ENCODE assay signal across 3 cellular contexts in genomic region chr11:110185599-110185998, GRCh38.
TF ChIP-seq lines count a peak whose summit lies in the region.

No MANE protein-coding gene starts in this region.

TF ChIP-seq in SK-N-SH, 30 proteins besides CTCF, POLR2A, EP300 and RAD21:
- no peak for TF ChIP-seq NRF1 (IDR thresholded peaks at IDR 0.05; ENCODE audit: low read depth, low read length)
- no peak for TF ChIP-seq TCF12 (IDR thresholded peaks at IDR 0.05)
- no peak for TF ChIP-seq PBX3 (IDR thresholded peaks at IDR 0.05)
- no peak for TF ChIP-seq YY1 (IDR thresholded peaks at IDR 0.05; ENCODE audit: low read depth)
- no peak for TF ChIP-seq CHD2 (IDR thresholded peaks at IDR 0.05; ENCODE audit: low read length, partially characterized antibody)
- TF ChIP-seq IRF3 (IDR thresholded peaks at IDR 0.05; ENCODE audit: low read depth, low read length) = no peak
- no peak for TF ChIP-seq GABPA (IDR thresholded peaks at IDR 0.05; ENCODE audit: low read depth)
- TF ChIP-seq, protein P1, sequence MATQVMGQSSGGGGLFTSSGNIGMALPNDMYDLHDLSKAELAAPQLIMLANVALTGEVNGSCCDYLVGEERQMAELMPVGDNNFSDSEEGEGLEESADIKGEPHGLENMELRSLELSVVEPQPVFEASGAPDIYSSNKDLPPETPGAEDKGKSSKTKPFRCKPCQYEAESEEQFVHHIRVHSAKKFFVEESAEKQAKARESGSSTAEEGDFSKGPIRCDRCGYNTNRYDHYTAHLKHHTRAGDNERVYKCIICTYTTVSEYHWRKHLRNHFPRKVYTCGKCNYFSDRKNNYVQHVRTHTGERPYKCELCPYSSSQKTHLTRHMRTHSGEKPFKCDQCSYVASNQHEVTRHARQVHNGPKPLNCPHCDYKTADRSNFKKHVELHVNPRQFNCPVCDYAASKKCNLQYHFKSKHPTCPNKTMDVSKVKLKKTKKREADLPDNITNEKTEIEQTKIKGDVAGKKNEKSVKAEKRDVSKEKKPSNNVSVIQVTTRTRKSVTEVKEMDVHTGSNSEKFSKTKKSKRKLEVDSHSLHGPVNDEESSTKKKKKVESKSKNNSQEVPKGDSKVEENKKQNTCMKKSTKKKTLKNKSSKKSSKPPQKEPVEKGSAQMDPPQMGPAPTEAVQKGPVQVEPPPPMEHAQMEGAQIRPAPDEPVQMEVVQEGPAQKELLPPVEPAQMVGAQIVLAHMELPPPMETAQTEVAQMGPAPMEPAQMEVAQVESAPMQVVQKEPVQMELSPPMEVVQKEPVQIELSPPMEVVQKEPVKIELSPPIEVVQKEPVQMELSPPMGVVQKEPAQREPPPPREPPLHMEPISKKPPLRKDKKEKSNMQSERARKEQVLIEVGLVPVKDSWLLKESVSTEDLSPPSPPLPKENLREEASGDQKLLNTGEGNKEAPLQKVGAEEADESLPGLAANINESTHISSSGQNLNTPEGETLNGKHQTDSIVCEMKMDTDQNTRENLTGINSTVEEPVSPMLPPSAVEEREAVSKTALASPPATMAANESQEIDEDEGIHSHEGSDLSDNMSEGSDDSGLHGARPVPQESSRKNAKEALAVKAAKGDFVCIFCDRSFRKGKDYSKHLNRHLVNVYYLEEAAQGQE (IDR thresholded peaks at IDR 0.05; ENCODE audit: low read depth, low read length) = no peak
- no peak for TF ChIP-seq MXI1 (IDR thresholded peaks at IDR 0.05; ENCODE audit: low read depth, low read length)
TF ChIP-seq in SK-N-SH: peak in this region for 0.

TF ChIP-seq in SK-N-SH treated with all-trans-retinoic acid at 6 μM for 48 hours, 23 proteins besides CTCF, POLR2A, EP300 and RAD21:
- TF ChIP-seq ESRRG (CRISPR knock-in tag; IDR thresholded peaks at IDR 0.05) (no peak), ZNF565 (CRISPR knock-in tag; conservative IDR thresholded peaks at IDR 0.05; ENCODE audit: low read depth) (no peak), GLIS3 (CRISPR knock-in tag; IDR thresholded peaks at IDR 0.05) (no peak), ZNF8 (CRISPR knock-in tag; IDR thresholded peaks at IDR 0.05) (no peak), TOX (CRISPR knock-in tag; IDR thresholded peaks at IDR 0.05; ENCODE audit: borderline replicate concordance) (no peak), PPARA (CRISPR knock-in tag; IDR thresholded peaks at IDR 0.05; ENCODE audit: borderline replicate concordance) (no peak), ARNTL (CRISPR knock-in tag; IDR thresholded peaks at IDR 0.05; ENCODE audit: borderline replicate concordance, low read depth) (no peak), ZC3H10 (CRISPR knock-in tag; IDR thresholded peaks at IDR 0.05) (no peak)
- TF ChIP-seq, protein P2, sequence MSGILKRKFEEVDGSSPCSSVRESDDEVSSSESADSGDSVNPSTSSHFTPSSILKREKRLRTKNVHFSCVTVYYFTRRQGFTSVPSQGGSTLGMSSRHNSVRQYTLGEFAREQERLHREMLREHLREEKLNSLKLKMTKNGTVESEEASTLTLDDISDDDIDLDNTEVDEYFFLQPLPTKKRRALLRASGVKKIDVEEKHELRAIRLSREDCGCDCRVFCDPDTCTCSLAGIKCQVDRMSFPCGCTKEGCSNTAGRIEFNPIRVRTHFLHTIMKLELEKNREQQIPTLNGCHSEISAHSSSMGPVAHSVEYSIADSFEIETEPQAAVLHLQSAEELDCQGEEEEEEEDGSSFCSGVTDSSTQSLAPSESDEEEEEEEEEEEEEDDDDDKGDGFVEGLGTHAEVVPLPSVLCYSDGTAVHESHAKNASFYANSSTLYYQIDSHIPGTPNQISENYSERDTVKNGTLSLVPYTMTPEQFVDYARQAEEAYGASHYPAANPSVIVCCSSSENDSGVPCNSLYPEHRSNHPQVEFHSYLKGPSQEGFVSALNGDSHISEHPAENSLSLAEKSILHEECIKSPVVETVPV (CRISPR knock-in tag; IDR thresholded peaks at IDR 0.05) = no peak
TF ChIP-seq in SK-N-SH treated with all-trans-retinoic acid at 6 μM for 48 hours: peak in this region for 0.

TF ChIP-seq in K562, 482 proteins besides CTCF, POLR2A, EP300 and RAD21:
- TF ChIP-seq ZNF184 (CRISPR knock-in tag; IDR thresholded peaks at IDR 0.05) (no peak), ESRRB (CRISPR knock-in tag; IDR thresholded peaks at IDR 0.05; ENCODE audit: borderline replicate concordance) (no peak), RFX7 (CRISPR knock-in tag; IDR thresholded peaks at IDR 0.05) (no peak), KDM2B (CRISPR knock-in tag; IDR thresholded peaks at IDR 0.05) (no peak), MAFG (tag; conservative IDR thresholded peaks at IDR 0.05) (no peak), TFE3 (CRISPR knock-in tag; IDR thresholded peaks at IDR 0.05) (no peak), RFX1 (IDR thresholded peaks at IDR 0.05) (no peak), RBM17 (IDR thresholded peaks at IDR 0.05; ENCODE audit: borderline replicate concordance, low read depth, low read length) (no peak), SIX5 (IDR thresholded peaks at IDR 0.05; ENCODE audit: borderline replicate concordance in 1 of 2, insufficient read depth in 1 of 2, low read depth in 1 of 2, low read length in 2 of 2) (no peak), ZNF589 (CRISPR knock-in tag; IDR thresholded peaks at IDR 0.05; ENCODE audit: low read depth) (no peak), MYC (IDR thresholded peaks at IDR 0.05; ENCODE audit: low read depth, low read length) (no peak), MYC (CRISPR knock-in tag; IDR thresholded peaks at IDR 0.05; ENCODE audit: borderline replicate concordance, low read depth) (no peak), MECOM (CRISPR knock-in tag; IDR thresholded peaks at IDR 0.05) (no peak), WHSC1 (IDR thresholded peaks at IDR 0.05; ENCODE audit: low read length) (no peak), PHF8 (IDR thresholded peaks at IDR 0.05; ENCODE audit: borderline replicate concordance, low read length) (no peak), ZNF778 (CRISPR knock-in tag; IDR thresholded peaks at IDR 0.05) (no peak), HLTF (IDR thresholded peaks at IDR 0.05) (no peak)
- TF ChIP-seq, protein P3, sequence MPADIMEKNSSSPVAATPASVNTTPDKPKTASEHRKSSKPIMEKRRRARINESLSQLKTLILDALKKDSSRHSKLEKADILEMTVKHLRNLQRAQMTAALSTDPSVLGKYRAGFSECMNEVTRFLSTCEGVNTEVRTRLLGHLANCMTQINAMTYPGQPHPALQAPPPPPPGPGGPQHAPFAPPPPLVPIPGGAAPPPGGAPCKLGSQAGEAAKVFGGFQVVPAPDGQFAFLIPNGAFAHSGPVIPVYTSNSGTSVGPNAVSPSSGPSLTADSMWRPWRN (IDR thresholded peaks at IDR 0.05; ENCODE audit: low read depth) = no peak
TF ChIP-seq in K562: peak in this region for 0.
